Comparison of ENCODE assay signal across 32 cellular contexts in genomic region chr1:116412480-116412798, GRCh38.
"Had no signal": no experiment of that assay in that cellular context is flagged by ENCODE, and none has a peak within 500 bp of the region (broad histone marks: within the 10 kb centered on the region; RNA-seq: fewer than 3 reads in every experiment).

No MANE protein-coding gene starts in this region.

- H3K27ac Mint-ChIP-seq: activated CD4-positive, alpha-beta memory T cell treated with anti-CD3 and anti-CD28 coated beads, Interleukin-2, amount 10 ng/mL, durations not matched to agents 7 days and 5 days; activated CD4-positive, alpha-beta T cell treated with anti-CD3 and anti-CD28 coated beads for 36 hours; activated naive CD4-positive, alpha-beta T cell treated with anti-CD3 and anti-CD28 coated beads, Interleukin-2, amount 10 ng/mL, durations not matched to agents 7 days and 5 days; activated naive CD8-positive, alpha-beta T cell treated with anti-CD3 and anti-CD28 coated beads, Interleukin-2, amount 10 ng/mL, durations not matched to agents 7 days and 5 days had no signal

- H3K9ac ChIP-seq: SK-N-SH had no signal

- H3K4me1 ChIP-seq: SJCRH30 had no signal

- H3K4me2 ChIP-seq: SK-N-SH had no signal

- H3K4me3 ChIP-seq: adrenal gland, MG63, SJCRH30 had no signal

- H3K9me2 ChIP-seq: SK-N-SH had no signal

- H3K4me3 Mint-ChIP-seq: activated CD4-positive, alpha-beta memory T cell treated with anti-CD3 and anti-CD28 coated beads, Interleukin-2, amount 10 ng/mL, durations not matched to agents 7 days and 5 days; activated CD4-positive, alpha-beta T cell treated with anti-CD3 and anti-CD28 coated beads for 36 hours; activated naive CD4-positive, alpha-beta T cell treated with anti-CD3 and anti-CD28 coated beads, Interleukin-2, amount 10 ng/mL, durations not matched to agents 7 days and 5 days; activated naive CD8-positive, alpha-beta T cell treated with anti-CD3 and anti-CD28 coated beads, Interleukin-2, amount 10 ng/mL, durations not matched to agents 7 days and 5 days; activated T-cell treated with anti-CD3 and anti-CD28 coated beads, Interleukin-2, amount 50 U/mL, for 72 hours had no signal

- H3K9me3 ChIP-seq: adrenal gland, MG63, SJCRH30, SK-N-SH had no signal

- DNase-seq: activated CD4-positive, alpha-beta memory T cell treated with anti-CD3 and anti-CD28 coated beads, Interleukin-2, amount 10 ng/mL, durations not matched to agents 7 days and 5 days; activated CD4-positive, alpha-beta T cell treated with anti-CD3 and anti-CD28 coated beads for 36 hours; activated CD4-positive, alpha-beta T cell treated with anti-CD3 and anti-CD28 coated beads, Interleukin-2, amount 50 U/mL, for 1 hour; activated CD4-positive, CD25-positive, alpha-beta regulatory T cell; activated gamma-delta T cell treated with Interleukin-2 at 50 U/mL for 16 hours; activated naive CD4-positive, alpha-beta T cell treated with anti-CD3 and anti-CD28 coated beads, Interleukin-2, amount 10 ng/mL, durations not matched to agents 7 days and 5 days; activated naive CD8-positive, alpha-beta T cell treated with anti-CD3 and anti-CD28 coated beads, Interleukin-2, amount 10 ng/mL, durations not matched to agents 7 days and 5 days; activated T-cell treated with anti-CD3 and anti-CD28 coated beads, Interleukin-2, amount 50 U/mL, for 72 hours; adrenal gland; aorta; cerebellar nuclear complex; KG1; MV-4-11; NCI-H1092 treated with DMSO at 0.1 percent for 48 hours; NCI-H1417 treated with DMSO at 0.1 percent for 48 hours; NCI-H1694; NCI-H2029; NCI-H2107; NCI-H2171 treated with DMSO at 0.1 percent for 48 hours; NCI-H226; NCI-H510A; NCI-H82; OCI-M1; Right ventricle myocardium superior; RPMI8226; SJCRH30; SK-N-SH; T-helper 1 cell had no signal

- H3K9me3 Mint-ChIP-seq: activated CD4-positive, alpha-beta memory T cell treated with anti-CD3 and anti-CD28 coated beads, Interleukin-2, amount 10 ng/mL, durations not matched to agents 7 days and 5 days; activated naive CD4-positive, alpha-beta T cell treated with anti-CD3 and anti-CD28 coated beads, Interleukin-2, amount 10 ng/mL, durations not matched to agents 7 days and 5 days; activated naive CD8-positive, alpha-beta T cell treated with anti-CD3 and anti-CD28 coated beads, Interleukin-2, amount 10 ng/mL, durations not matched to agents 7 days and 5 days; activated T-cell treated with anti-CD3 and anti-CD28 coated beads, Interleukin-2, amount 50 U/mL, for 72 hours; activated T-helper 2 cell treated with anti-CD3 and anti-CD28 coated beads, Interferon-gamma antibody, Interleukin-2, Interleukin-4, amounts not matched to agents 10 μg/mL and 5 μg/mL and 100 μg/mL, durations not matched to agents 14 hours and 24 hours and 36 hours had no signal

- H3K27ac ChIP-seq: adrenal gland, SJCRH30, VCaP had no signal

- H3K27me3 ChIP-seq: adrenal gland, MG63, SJCRH30 had no signal

- H3K27me3 Mint-ChIP-seq: activated CD4-positive, alpha-beta memory T cell treated with anti-CD3 and anti-CD28 coated beads, Interleukin-2, amount 10 ng/mL, durations not matched to agents 7 days and 5 days; activated CD4-positive, alpha-beta T cell treated with anti-CD3 and anti-CD28 coated beads for 36 hours; activated naive CD4-positive, alpha-beta T cell treated with anti-CD3 and anti-CD28 coated beads, Interleukin-2, amount 10 ng/mL, durations not matched to agents 7 days and 5 days; activated naive CD8-positive, alpha-beta T cell treated with anti-CD3 and anti-CD28 coated beads, Interleukin-2, amount 10 ng/mL, durations not matched to agents 7 days and 5 days had no signal

- ATAC-seq: Panc1 had no signal
